Comparison of ENCODE assay signal across 14 cellular contexts in the genomic region with DNA sequence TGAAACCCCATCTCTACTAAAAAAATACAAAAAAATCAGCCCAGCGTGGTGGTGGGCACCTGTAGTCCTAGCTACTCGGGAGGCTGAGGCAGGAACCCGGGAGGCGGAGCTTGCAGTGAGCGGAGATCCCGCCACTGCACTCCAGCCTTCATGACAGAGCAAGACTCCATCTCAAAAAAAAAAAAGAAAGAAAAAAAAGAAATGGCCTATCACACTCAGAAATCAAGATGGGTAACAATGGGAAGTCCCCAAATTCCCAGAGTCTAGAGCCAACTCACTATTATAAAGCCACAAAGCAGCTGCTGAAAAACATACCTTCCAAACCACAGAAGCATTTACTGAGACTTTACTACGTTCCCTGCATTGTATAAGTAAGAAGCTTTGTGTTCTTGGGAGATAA. TPM values are rescaled to one million over a fixed set of nuclear protein-coding genes. Genes with fewer than 3 reads are reported as not detected.
A peak's percentile ranks its signal among the peaks of the same experiment; 100 is the strongest.
DNase-seq lines count a peak whose midpoint lies in the region; ATAC-seq and TF ChIP-seq lines count a peak whose summit lies in the region.
"Had no signal": no experiment of that assay in that cellular context is flagged by ENCODE, and none has a peak within 500 bp of the region (broad histone marks: within the 10 kb centered on the region; RNA-seq: fewer than 3 reads in every experiment).

No MANE protein-coding gene starts in this region.

- H3K9me3 Mint-ChIP-seq in activated naive CD8-positive, alpha-beta T cell treated with anti-CD3 and anti-CD28 coated beads for 36 hours = no peaks in the 10 kb centered on the region
- H3K9me3 Mint-ChIP-seq: CD4-positive, alpha-beta memory T cell; GM23338 had no signal

- H3K9ac ChIP-seq in mesenchymal stem cell (ENCODE audit: low read length) = no peak overlapping the region

- WGBS in mesenchymal stem cell = 95% methylated on average over 6 of the region's 7 CpGs

- no peak overlapping the region for H3K4ac ChIP-seq in mesenchymal stem cell (ENCODE audit: low read depth in 1 of 2, low read length in 2 of 2)

- H2BK5ac ChIP-seq in mesenchymal stem cell (ENCODE audit: low read depth, low read length, poor library complexity, severe bottlenecking) = no peak overlapping the region

- TF ChIP-seq CTCF in A673 (conservative IDR thresholded peaks at IDR 0.05; ENCODE audit: low read depth, low read length) = no peak

- no peak overlapping the region for H2BK12ac ChIP-seq in mesenchymal stem cell (ENCODE audit: low read length in 2 of 2)

- peak overlapping the region; percentile 87 for H3K27ac Mint-ChIP-seq in activated naive CD8-positive, alpha-beta T cell treated with anti-CD3 and anti-CD28 coated beads for 36 hours
- H3K27ac Mint-ChIP-seq: GM23338 had no signal

- no peak overlapping the region for H2BK120ac ChIP-seq in mesenchymal stem cell (ENCODE audit: low read depth, low read length)

- POLR2A ChIA-PET in A673 (lab: Charles Lee; ENCODE audit: low non-redundant PET) = no interaction called here

- no peak overlapping the region for H3K14ac ChIP-seq in mesenchymal stem cell (ENCODE audit: low read length in 2 of 2)

- peaks cover 8% of the 10 kb centered on the region for H3K79me1 ChIP-seq in mesenchymal stem cell (replicated peaks; ENCODE audit: low read length, poor library complexity, severe bottlenecking)

- H3K27me3 ChIP-seq in mesenchymal stem cell (ENCODE audit: control insufficient read depth in 1 of 2, insufficient read depth in 1 of 2, low read length in 2 of 2) = no peaks in the 10 kb centered on the region
- no peaks in the 10 kb centered on the region for H3K27me3 ChIP-seq in A673 (replicated peaks; ENCODE audit: insufficient read depth, low read depth, low read length, poor library complexity)

- H3K23ac ChIP-seq in mesenchymal stem cell (ENCODE audit: low read length in 2 of 2) = no peak overlapping the region

- H3K18ac ChIP-seq in mesenchymal stem cell (ENCODE audit: low read depth in 1 of 2, low read length in 2 of 2) = no peak overlapping the region

- H3K36me3 Mint-ChIP-seq in activated naive CD8-positive, alpha-beta T cell treated with anti-CD3 and anti-CD28 coated beads for 36 hours = no peaks in the 10 kb centered on the region
- H3K36me3 Mint-ChIP-seq: CD4-positive, alpha-beta memory T cell had no signal

- BruUV-seq in A673 (replicated peaks; lab: Mats Ljungman, UMichigan) = no TSS peak

- H3K4me3 ChIP-seq in mesenchymal stem cell (ENCODE audit: insufficient read depth in 1 of 2, low read depth in 1 of 2, low read length in 2 of 2) = no peak overlapping the region
- H3K4me3 ChIP-seq in A673 (ENCODE audit: low read depth, low read length, poor library complexity, severe bottlenecking) = no peak overlapping the region
- H3K4me3 ChIP-seq: GM23338 had no signal

- intact Hi-C loops in A673 (cut with micrococcal nuclease; ENCODE audit: unreplicated experiment) = no loop called here

- H3K27ac ChIP-seq in mesenchymal stem cell (ENCODE audit: low read length, poor library complexity, severe bottlenecking) (no peak overlapping the region), A673 (ENCODE audit: low read depth, low read length, poor library complexity, severe bottlenecking) (no peak overlapping the region)

- no peak overlapping the region for H2AK5ac ChIP-seq in mesenchymal stem cell (ENCODE audit: low read length, severe bottlenecking)

- H2BK15ac ChIP-seq in mesenchymal stem cell (ENCODE audit: low read depth, poor library complexity, severe bottlenecking) = no peak overlapping the region

- no peak overlapping the region for H3K4me2 ChIP-seq in mesenchymal stem cell (ENCODE audit: low read length, poor library complexity, severe bottlenecking)
- H3K4me2 ChIP-seq: GM23338 had no signal

- CTCF ChIA-PET in A673 (lab: Charles Lee) = no interaction called here

- no peak overlapping the region for H4K8ac ChIP-seq in mesenchymal stem cell (ENCODE audit: low read length)

- no peaks in the 10 kb centered on the region for H3K36me3 ChIP-seq in mesenchymal stem cell (ENCODE audit: control insufficient read depth in 1 of 2, insufficient read depth in 2 of 2, low read depth in 1 of 2, low read length in 2 of 2)
- no peaks in the 10 kb centered on the region for H3K36me3 ChIP-seq in A673 (ENCODE audit: insufficient read depth, low read length, poor library complexity, severe bottlenecking)

- H3K4me1 ChIP-seq in mesenchymal stem cell (ENCODE audit: control insufficient read depth, insufficient read depth, low read depth, low read length) (no peaks in the 10 kb centered on the region), A673 (ENCODE audit: insufficient read depth, low read length, poor library complexity, severe bottlenecking) (peaks cover 3% of the 10 kb centered on the region)

- no peak overlapping the region for H4K91ac ChIP-seq in mesenchymal stem cell (ENCODE audit: low read length)

- H3K27me3 Mint-ChIP-seq in activated naive CD8-positive, alpha-beta T cell treated with anti-CD3 and anti-CD28 coated beads for 36 hours = peaks cover 49% of the 10 kb centered on the region

- H2AFZ ChIP-seq in mesenchymal stem cell (ENCODE audit: low read depth, low read length) = no peak overlapping the region
- H2AFZ ChIP-seq: GM23338 had no signal

- peak; percentile 36 for ATAC-seq in HG02642 (IDR thresholded peaks at IDR 0.05; ENCODE audit: poor library complexity, unreplicated experiment)
- ATAC-seq in HG03520 (IDR thresholded peaks at IDR 0.05; ENCODE audit: unreplicated experiment) = no peak
- no peak for ATAC-seq in HG03159 (IDR thresholded peaks at IDR 0.05; ENCODE audit: unreplicated experiment)
- ATAC-seq: GM23338 had no signal

- DNase-seq in Daoy (ENCODE audit: low read depth) = peak; percentile 57
- DNase-seq in activated naive CD8-positive, alpha-beta T cell treated with anti-CD3 and anti-CD28 coated beads for 36 hours = peak; percentile 20
- peak; percentile 73 for DNase-seq in mesenchymal stem cell
- no peak for DNase-seq in cerebellum (ENCODE audit: low spot score)
- DNase-seq in A673 (ENCODE audit: low spot score) = no peak
- DNase-seq: activated CD4-positive, alpha-beta T cell treated with anti-CD3 and anti-CD28 coated beads, Interleukin-2, amount 50 U/mL, for 1 hour; NCI-H2029 treated with DMSO at 0.1 percent for 48 hours; posterior cingulate gyrus; stimulated activated CD4-positive, alpha-beta T cell treated with anti-CD3 and anti-CD28 coated beads, Interleukin-2, amount 100 ng/mL, for 48 hours had no signal

- H3K9me3 ChIP-seq in mesenchymal stem cell (ENCODE audit: control insufficient read depth, low read length) (no peaks in the 10 kb centered on the region), A673 (ENCODE audit: low read depth, low read length, poor library complexity, severe bottlenecking) (no peaks in the 10 kb centered on the region)

- peaks cover 22% of the 10 kb centered on the region for H3K4me1 Mint-ChIP-seq in activated naive CD8-positive, alpha-beta T cell treated with anti-CD3 and anti-CD28 coated beads for 36 hours

- H3K4me3 Mint-ChIP-seq in activated naive CD8-positive, alpha-beta T cell treated with anti-CD3 and anti-CD28 coated beads for 36 hours = no peak overlapping the region
- H3K4me3 Mint-ChIP-seq: GM23338 had no signal

RNA-seq across cellular contexts. Expression of gene HDGFL3, which starts 7.5 kb away (rescaled TPM):
- total RNA-seq in Daoy (2014; rRNA removed; shearing (Covaris generic)) = 134 and 146 TPM in 2 replicates
- 10 to 100 TPM; 13.7 to 14.1 TPM for total RNA-seq in activated naive CD8-positive, alpha-beta T cell treated with anti-CD3 and anti-CD28 coated beads for 36 hours
- 73.3 TPM for polyA plus RNA-seq in mesenchymal stem cell (2013, experiment 1 of 2)
- polyA plus RNA-seq in mesenchymal stem cell (2013, experiment 2 of 2) = 72.7 TPM
- total RNA-seq in cerebellum (70.0 TPM), A673 (2021) (103 TPM in 2 replicates)

Comparison
In these comparisons a context has a peak if more than half of its experiments do, and no peak if none do; other contexts are left out.
1. DNase-seq: peak in Daoy (single experiment), activated naive CD8-positive, alpha-beta T cell treated with anti-CD3 and anti-CD28 coated beads for 36 hours (single experiment) and mesenchymal stem cell (single experiment); none in cerebellum (single experiment) and A673 (single experiment).